In genomic region chr6:136791296-136792065, GRCh38 we compare ENCODE assay signal across 8 cellular contexts. TPM values are rescaled to one million over a fixed set of nuclear protein-coding genes. Genes with fewer than 3 reads are reported as not detected.
DNase-seq lines count a peak whose midpoint lies in the region; ATAC-seq and TF ChIP-seq lines count a peak whose summit lies in the region.

No MANE protein-coding gene starts in this region.

- H3K9ac ChIP-seq in colonic mucosa (ENCODE audit: low read depth in 2 of 2, low read length in 2 of 2), result peak overlapping the region; percentile 96 to 99

- H3K27ac ChIP-seq in colonic mucosa, result peak overlapping the region; percentile 98

- no peak for TF ChIP-seq POLR2A in lower leg skin (IDR thresholded peaks at IDR 0.05)

- ATAC-seq in HG02678 (IDR thresholded peaks at IDR 0.05; ENCODE audit: unreplicated experiment), result peak; percentile 27

- no peaks in the 10 kb centered on the region for H3K36me3 ChIP-seq in colonic mucosa

- H3K9me3 ChIP-seq in colonic mucosa, result no peaks in the 10 kb centered on the region

- peak overlapping the region; percentile 90 for H3K4me3 ChIP-seq in colonic mucosa
- peak overlapping the region; percentile 81 for H3K4me3 ChIP-seq in lower leg skin (ENCODE audit: low read depth, poor library complexity, severe bottlenecking)

- no peaks in the 10 kb centered on the region for H3K27me3 ChIP-seq in colonic mucosa

- 5% methylated on average over 36 to 37 of the region's 60 CpGs for WGBS in lower leg skin, 2 donors

- TF ChIP-seq CTCF in colonic mucosa (IDR thresholded peaks at IDR 0.05) (no peak), lower leg skin (IDR thresholded peaks at IDR 0.05) (no peak)

- DNase-seq in NCI-H2107 treated with DMSO at 0.1 percent for 48 hours (lab: John Stamatoyannopoulos, UW; ENCODE audit: unreplicated experiment) (peak; percentile 3), NCI-H2107 (lab: John Stamatoyannopoulos, UW) (no peak), NCI-H1930 (lab: John Stamatoyannopoulos, UW) (peak; percentile 17 to 28), colonic mucosa (peak; percentile 80), lower leg skin (ENCODE audit: low spot score in 2 of 2) (peak; percentile 36 to 93)
- DNase-seq in activated CD4-positive, alpha-beta T cell treated with anti-CD3 and anti-CD28 coated beads for 4 hours, result peak; percentile 51 to 62
- peak; percentile 32 to 49 for DNase-seq in stimulated activated CD4-positive, alpha-beta T cell treated with anti-CD3 and anti-CD28 coated beads, Interleukin-4, amount 100 ng/mL, for 48 hours (ENCODE audit: low read depth in 2 of 2)

- intact Hi-C loops in colonic mucosa (cut with DNase I) (loop anchor here (2.0 to 5.0 kb wide), 2 partner anchors 147 to 209 kb away; no protein-coding TSS in a partner anchor), lower leg skin (cut with DNase I; ENCODE audit: low total_unique reads) (loop anchor here (5.0 kb wide), 1 partner anchor 149 kb away; no protein-coding TSS in a partner anchor)

- H3K4me1 ChIP-seq in colonic mucosa, result peaks cover 2% of the 10 kb centered on the region

RNA-seq across cellular contexts. Expression of gene MAP3K5, which starts 0.8 kb away (rescaled TPM):
- total RNA-seq in colonic mucosa (10 to 100 TPM; 15.3 to 17.1 TPM), lower leg skin (10 to 100 TPM; 18.9 to 35.2 (median 27.0) TPM)

RNA-seq across cellular contexts. Expression of gene PEX7, which starts 30.9 kb away (rescaled TPM):
- total RNA-seq in colonic mucosa, result 10 to 100 TPM; 11.3 to 12.7 TPM
- 10 to 100 TPM; 15.2 to 21.5 (median 21.2) TPM for total RNA-seq in lower leg skin
